ENCODE assay signal across 8 cellular contexts in the genomic region with DNA sequence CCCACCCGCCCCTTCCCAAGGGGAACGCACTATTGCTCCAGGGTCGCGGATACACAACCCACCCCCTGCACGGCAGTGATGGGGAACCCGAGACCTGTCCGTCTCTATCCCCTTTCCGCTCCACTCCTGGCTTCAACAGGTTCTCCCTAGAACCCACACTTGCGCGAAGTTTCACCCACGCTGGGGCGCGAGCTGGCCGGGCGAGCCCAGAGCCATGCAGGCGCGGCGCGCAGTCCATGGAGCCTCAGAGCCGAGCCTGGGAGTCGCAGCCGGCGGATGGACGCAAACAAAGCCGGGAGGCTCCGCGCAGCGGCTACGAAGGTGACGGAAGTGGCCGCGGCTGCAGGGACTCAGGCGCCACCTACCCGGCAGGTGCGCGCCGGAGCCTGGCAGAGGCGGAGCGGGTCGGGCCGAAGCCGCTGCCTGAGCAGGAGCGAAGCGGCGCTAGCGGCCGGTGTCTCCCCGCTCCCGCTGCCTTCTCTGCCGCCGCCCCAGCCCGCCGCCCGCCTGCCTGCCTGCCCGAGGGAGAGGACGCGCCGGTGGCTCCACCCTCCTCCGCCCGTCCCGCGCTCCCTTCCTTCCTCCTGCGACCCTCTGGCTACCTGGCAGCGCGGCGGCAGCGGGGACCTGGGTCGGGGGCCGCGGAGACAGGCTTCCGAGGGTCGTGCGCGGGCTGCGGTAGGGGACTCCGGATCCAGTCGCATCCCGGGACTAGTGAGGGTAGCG. TPM values are rescaled to one million over a fixed set of nuclear protein-coding genes. Genes with fewer than 3 reads are reported as not detected.
DNase-seq lines count a peak whose midpoint lies in the region; ATAC-seq and TF ChIP-seq lines count a peak whose summit lies in the region.

No MANE protein-coding gene starts in this region.

- H3K9me3 ChIP-seq in GM23248 (ENCODE audit: low read depth), result no peaks in the 10 kb centered on the region

- H3K27me3 Mint-ChIP-seq in endothelial cell (ENCODE audit: unreplicated experiment) (peaks cover 18% of the 10 kb centered on the region), osteocyte (ENCODE audit: unreplicated experiment) (peaks cover 54% of the 10 kb centered on the region)

- H3K36me3 ChIP-seq in GM23248 (ENCODE audit: low read depth), result no peaks in the 10 kb centered on the region

- H3K4me1 ChIP-seq in GM23248 (ENCODE audit: insufficient read depth), result no peaks in the 10 kb centered on the region

- intact Hi-C loops in head of caudate nucleus (cut with DNase I), result no loop called here

- H3K27ac ChIP-seq in GM23248, result no peak overlapping the region

- 3 to 5% methylated on average over 59 to 63 of the region's 79 CpGs for WGBS in GM23248 (ENCODE audit: low coverage in 1 of 2, low lambda C conversion rate in 2 of 2, missing lambda C conversion rate in 2 of 2), 2 experiments

- H3K9ac ChIP-seq in GM23248, result no peak overlapping the region

- H3K9me2 ChIP-seq in GM23248 (ENCODE audit: insufficient read depth), result no peaks in the 10 kb centered on the region

- peaks cover 6% of the 10 kb centered on the region for H3K4me1 Mint-ChIP-seq in endothelial cell (ENCODE audit: unreplicated experiment)
- H3K4me1 Mint-ChIP-seq in osteocyte (ENCODE audit: unreplicated experiment), result peaks cover 17% of the 10 kb centered on the region

- H3K9me3 Mint-ChIP-seq in endothelial cell (ENCODE audit: unreplicated experiment) (no peaks in the 10 kb centered on the region), osteocyte (ENCODE audit: unreplicated experiment) (peaks cover 5% of the 10 kb centered on the region)

- no peak overlapping the region for H3K4me2 ChIP-seq in GM23248 (ENCODE audit: unreplicated experiment)

- ATAC-seq in GM19035 (IDR thresholded peaks at IDR 0.05; ENCODE audit: unreplicated experiment) (no peak), HG03520 (IDR thresholded peaks at IDR 0.05; ENCODE audit: unreplicated experiment) (no peak)

- H4K20me1 ChIP-seq in GM23248 (ENCODE audit: insufficient read depth), result no peaks in the 10 kb centered on the region

- H2AFZ ChIP-seq in GM23248, result no peak overlapping the region

- no peaks in the 10 kb centered on the region for H3K79me2 ChIP-seq in GM23248 (ENCODE audit: insufficient read depth)

- TF ChIP-seq CTCF in endothelial cell (IDR thresholded peaks at IDR 0.05; ENCODE audit: unreplicated experiment) (no peak), osteocyte (IDR thresholded peaks at IDR 0.05) (no peak)

- H3K36me3 Mint-ChIP-seq in endothelial cell (ENCODE audit: low read depth, unreplicated experiment) (peaks cover 7% of the 10 kb centered on the region), osteocyte (ENCODE audit: unreplicated experiment) (peaks cover 3% of the 10 kb centered on the region)

- H3K27ac Mint-ChIP-seq in endothelial cell (ENCODE audit: unreplicated experiment) (no peak overlapping the region), osteocyte (ENCODE audit: unreplicated experiment) (no peak overlapping the region)

- H3K4me3 Mint-ChIP-seq in endothelial cell (ENCODE audit: unreplicated experiment) (no peak overlapping the region), osteocyte (ENCODE audit: unreplicated experiment) (peak overlapping the region; percentile 62)

- DNase-seq in GM23248, result peak; percentile 42
- peak; percentile 75 for DNase-seq in NCI-H69 (lab: John Stamatoyannopoulos, UW)
- DNase-seq in endothelial cell (ENCODE audit: low spot score), result peak; percentile 33
- no peak for DNase-seq in osteocyte (ENCODE audit: extremely low spot score, unreplicated experiment)
- no peak for DNase-seq in activated gamma-delta T cell treated with Interleukin-2 at 50 U/mL for 16 hours
- DNase-seq in head of caudate nucleus, result no peak

- H3K4me3 ChIP-seq in GM23248, result peak overlapping the region; percentile 15; the same call in 1 of the 2 replicates

- in situ Hi-C loops in GM23248 (cut with MboI), result loop anchor here (10.0 kb wide), 1 partner anchor 516 kb away; no protein-coding TSS in a partner anchor

- no peaks in the 10 kb centered on the region for H3F3A ChIP-seq in GM23248 (ENCODE audit: insufficient read depth)

- peaks cover 69% of the 10 kb centered on the region for H3K27me3 ChIP-seq in GM23248 (replicated peaks; ENCODE audit: insufficient read depth)

RNA-seq across cellular contexts. Expression of gene ALPG, which starts 14.0 kb away (rescaled TPM):
- total RNA-seq in GM23248 (2014; rRNA removed; shearing (Covaris generic)), result not detected in 2 replicates
- polyA plus RNA-seq in GM23248 (2016; fragmentation: Nextera tagmentation; extraction: Ambion mirVana), result not detected in 2 replicates
- total RNA-seq in endothelial cell (ENCODE audit: unreplicated experiment) (not detected), osteocyte (not detected in 2 replicates)

RNA-seq across cellular contexts. Expression of gene ALPI, which starts 35.3 kb away (rescaled TPM):
- total RNA-seq in GM23248 (2014; rRNA removed; shearing (Covaris generic)), result not detected in 2 replicates
- polyA plus RNA-seq in GM23248 (2016; fragmentation: Nextera tagmentation; extraction: Ambion mirVana), result not detected in 2 replicates
- total RNA-seq in endothelial cell (ENCODE audit: unreplicated experiment) (not detected), osteocyte (not detected in 2 replicates)

RNA-seq across cellular contexts. Expression of gene ALPP, which starts 42.1 kb away (rescaled TPM):
- total RNA-seq in GM23248 (2014; rRNA removed; shearing (Covaris generic)), result not detected in 2 replicates
- polyA plus RNA-seq in GM23248 (2016; fragmentation: Nextera tagmentation; extraction: Ambion mirVana), result not detected in 2 replicates
- total RNA-seq in endothelial cell (ENCODE audit: unreplicated experiment) (not detected), osteocyte (not detected in 2 replicates)

Comparison
In these comparisons a context has a peak if more than half of its experiments do, and no peak if none do; other contexts are left out.
1. DNase-seq: peak in GM23248 (single experiment), NCI-H69 (single experiment) and endothelial cell (single experiment); none in osteocyte (single experiment), activated gamma-delta T cell treated with Interleukin-2 at 50 U/mL for 16 hours (single experiment) and head of caudate nucleus (0 of 42).